In genomic region chr20:37309941-37310590, GRCh38 we compare ENCODE assay signal across 1 cellular context.
TF ChIP-seq lines count a peak whose summit lies in the region.

No MANE protein-coding gene starts in this region.

TF ChIP-seq in GM23338, 12 proteins besides CTCF, POLR2A, EP300 and RAD21:
- TF ChIP-seq ZNF462 (CRISPR knock-in tag; IDR thresholded peaks at IDR 0.05), result no peak
- no peak for TF ChIP-seq ETS1 (IDR thresholded peaks at IDR 0.05)
- TF ChIP-seq NANOG (IDR thresholded peaks at IDR 0.05; ENCODE audit: borderline replicate concordance), result no peak
- no peak for TF ChIP-seq ZNF331 (CRISPR knock-in tag; IDR thresholded peaks at IDR 0.05; ENCODE audit: low read depth)
- TF ChIP-seq STAT1 (IDR thresholded peaks at IDR 0.05; ENCODE audit: unreplicated experiment), result no peak
- no peak for TF ChIP-seq EZH2 (IDR thresholded peaks at IDR 0.05; ENCODE audit: low read depth, unreplicated experiment)
- TF ChIP-seq ZNF114 (CRISPR knock-in tag; IDR thresholded peaks at IDR 0.05), result no peak
- no peak for TF ChIP-seq CREB1 (CRISPR knock-in tag; IDR thresholded peaks at IDR 0.05; ENCODE audit: low read depth)
- TF ChIP-seq POLR2AphosphoS5 (IDR thresholded peaks at IDR 0.05; ENCODE audit: low read depth), result no peak
- no peak for TF ChIP-seq JUNB (IDR thresholded peaks at IDR 0.05; ENCODE audit: unreplicated experiment)
- no peak for TF ChIP-seq EZH2phosphoT487 (IDR thresholded peaks at IDR 0.05; ENCODE audit: unreplicated experiment)
- no peak for TF ChIP-seq REST (IDR thresholded peaks at IDR 0.05; ENCODE audit: unreplicated experiment)
TF ChIP-seq in GM23338: peak in this region for 0.
